Comparison of ENCODE assay signal across 8 cellular contexts in genomic region chr12:53052419-53053222, GRCh38. TPM values are rescaled to one million over a fixed set of nuclear protein-coding genes. Genes with fewer than 3 reads are reported as not detected.
A peak's percentile ranks its signal among the peaks of the same experiment; 100 is the strongest.
DNase-seq lines count a peak whose midpoint lies in the region; ATAC-seq, FAIRE-seq and TF ChIP-seq lines count a peak whose summit lies in the region.

No MANE protein-coding gene starts in this region.

- no peak overlapping the region for H3K4me3 Mint-ChIP-seq in activated naive CD8-positive, alpha-beta T cell treated with anti-CD3 and anti-CD28 coated beads for 36 hours

- 17 to 18% methylated on average over 11 of the region's 11 CpGs for WGBS in pancreas, 2 donors

- TF ChIP-seq CTCF in pancreas (IDR thresholded peaks at IDR 0.05), result no peak

- H3K27me3 ChIP-seq in pancreas, result no peaks in the 10 kb centered on the region

- H3K27me3 Mint-ChIP-seq in activated naive CD8-positive, alpha-beta T cell treated with anti-CD3 and anti-CD28 coated beads for 36 hours, result no peaks in the 10 kb centered on the region

- H3K9me3 Mint-ChIP-seq in activated naive CD8-positive, alpha-beta T cell treated with anti-CD3 and anti-CD28 coated beads for 36 hours, result no peaks in the 10 kb centered on the region

- intact Hi-C loops in pancreas (cut with DNase I), result no loop called here

- ATAC-seq in pancreas (peak; percentile 39 to 48 (median 45)), HG02938 (IDR thresholded peaks at IDR 0.05; ENCODE audit: unreplicated experiment) (no peak)

- no peaks in the 10 kb centered on the region for H3K36me3 ChIP-seq in pancreas

- peak overlapping the region in 3 of 4 donors; percentile 6 to 59 (median 40) for H3K4me3 ChIP-seq in pancreas

- H3K27ac ChIP-seq in pancreas, result peak overlapping the region; percentile 82 to 99 (median 98)

- H3K4me1 Mint-ChIP-seq in activated naive CD8-positive, alpha-beta T cell treated with anti-CD3 and anti-CD28 coated beads for 36 hours, result peaks cover 20% of the 10 kb centered on the region

- H3K4me1 ChIP-seq in pancreas, result peaks cover 40 to 53% (median 48%) of the 10 kb centered on the region in 3 donors

- FAIRE-seq in pancreas (lab: Jason Lieb, UNC), result no peak

- DNase-seq in COR-L47 (lab: John Stamatoyannopoulos, UW) (peak; percentile 46), RPMI7951 (ENCODE audit: low read depth) (peak; percentile 74), fibroblast of the conjunctiva (ENCODE audit: low read depth) (peak; percentile 88), pancreas (peak; percentile 89 to 96 (median 94)), LoVo (ENCODE audit: low spot score) (no peak)
- no peak for DNase-seq in activated naive CD8-positive, alpha-beta T cell treated with anti-CD3 and anti-CD28 coated beads for 36 hours
- DNase-seq in NK-92 treated with Interleukin-12 subunit alpha and Interleukin-12 subunit beta, amount 100 ng/mL, for 24 hours (lab: John Stamatoyannopoulos, UW), result no peak

- H3K36me3 Mint-ChIP-seq in activated naive CD8-positive, alpha-beta T cell treated with anti-CD3 and anti-CD28 coated beads for 36 hours, result no peaks in the 10 kb centered on the region

- H3K9me3 ChIP-seq in pancreas, result no peaks in the 10 kb centered on the region

- H3K27ac Mint-ChIP-seq in activated naive CD8-positive, alpha-beta T cell treated with anti-CD3 and anti-CD28 coated beads for 36 hours, result no peak overlapping the region

RNA-seq across cellular contexts. Expression of gene TNS2, which starts 2.8 kb away (rescaled TPM):
- total RNA-seq in RPMI7951 (2014; rRNA removed; shearing (Covaris generic)), result 6.1 and 10.5 TPM in 2 replicates
- 10 to 100 TPM; 22.7 to 52.6 (median 28.2) TPM for total RNA-seq in pancreas
- 100 to 1,000 TPM; 135 to 183 TPM for polyA plus RNA-seq in pancreas
- 1 to 10 TPM; 1.5 to 2.6 TPM for total RNA-seq in activated naive CD8-positive, alpha-beta T cell treated with anti-CD3 and anti-CD28 coated beads for 36 hours

RNA-seq across cellular contexts. Expression of gene SPRYD3, which starts 26.6 kb away (rescaled TPM):
- total RNA-seq in RPMI7951 (2014; rRNA removed; shearing (Covaris generic)), result 10.6 and 16.7 TPM in 2 replicates
- total RNA-seq in pancreas, result 10 to 100 TPM; 37.1 to 47.2 (median 40.1) TPM
- 10 to 100 TPM; 25.7 to 36.1 TPM for polyA plus RNA-seq in pancreas
- total RNA-seq in activated naive CD8-positive, alpha-beta T cell treated with anti-CD3 and anti-CD28 coated beads for 36 hours, result 10 to 100 TPM; 23.5 to 25.7 TPM

RNA-seq across cellular contexts. Expression of gene IGFBP6, which starts 44.8 kb away (rescaled TPM):
- 103 and 132 TPM in 2 replicates for total RNA-seq in RPMI7951 (2014; rRNA removed; shearing (Covaris generic))
- total RNA-seq in pancreas, result 10 to 100 TPM in 3 of 6 donors, 1 to 10 TPM in 3; 2.2 to 21.8 (median 9.2) TPM
- polyA plus RNA-seq in pancreas, result 10 to 100 TPM; 24.5 to 32.8 TPM
- total RNA-seq in activated naive CD8-positive, alpha-beta T cell treated with anti-CD3 and anti-CD28 coated beads for 36 hours, result 1 to 10 TPM; 1.9 to 2.2 TPM

RNA-seq across cellular contexts. Expression of gene EIF4B, which starts 46.4 kb away (rescaled TPM):
- 321 and 337 TPM in 2 replicates for total RNA-seq in RPMI7951 (2014; rRNA removed; shearing (Covaris generic))
- 100 to 1,000 TPM; 343 to 522 (median 446) TPM for total RNA-seq in pancreas
- polyA plus RNA-seq in pancreas, result 10 to 100 TPM; 72.8 to 88.6 TPM
- 100 to 1,000 TPM; 704 to 720 TPM for total RNA-seq in activated naive CD8-positive, alpha-beta T cell treated with anti-CD3 and anti-CD28 coated beads for 36 hours

RNA-seq across cellular contexts. Expression of gene SOAT2, which starts 50.7 kb away (rescaled TPM):
- not detected in 2 replicates for total RNA-seq in RPMI7951 (2014; rRNA removed; shearing (Covaris generic))
- under 1 TPM in 2 of 6 donors, not detected in 4; 0.09 to 0.18 TPM for total RNA-seq in pancreas
- under 1 TPM; 0.15 to 0.54 TPM for polyA plus RNA-seq in pancreas
- total RNA-seq in activated naive CD8-positive, alpha-beta T cell treated with anti-CD3 and anti-CD28 coated beads for 36 hours, result 1 to 10 TPM; 3.1 to 3.8 TPM

Comparison
In these comparisons a context has a peak if more than half of its experiments do, and no peak if none do; other contexts are left out.
1. DNase-seq: peak in COR-L47 (single experiment), RPMI7951 (single experiment), fibroblast of the conjunctiva (single experiment) and pancreas (6 of 6); none in LoVo (single experiment), activated naive CD8-positive, alpha-beta T cell treated with anti-CD3 and anti-CD28 coated beads for 36 hours (single experiment) and NK-92 treated with Interleukin-12 subunit alpha and Interleukin-12 subunit beta, amount 100 ng/mL, for 24 hours (single experiment).